In genomic region chr14:76876076-76876475, GRCh38 we compare ENCODE assay signal across 1 cellular context.
TF ChIP-seq lines count a peak whose summit lies in the region.

No MANE protein-coding gene starts in this region.

TF ChIP-seq in K562, 482 proteins besides CTCF, POLR2A, EP300 and RAD21 (continued from another document):
- TF ChIP-seq DEAF1 (CRISPR knock-in tag; IDR thresholded peaks at IDR 0.05) (peak; percentile 91), ZNF764 (CRISPR knock-in tag; IDR thresholded peaks at IDR 0.05; ENCODE audit: low read depth) (no peak), SOX6 (IDR thresholded peaks at IDR 0.05) (no peak), ARID2 (IDR thresholded peaks at IDR 0.05) (peak; percentile 83), TARDBP (IDR thresholded peaks at IDR 0.05) (no peak), SMAD2 (IDR thresholded peaks at IDR 0.05; ENCODE audit: low read depth, low read length) (no peak), ZNF436 (CRISPR knock-in tag; IDR thresholded peaks at IDR 0.05) (no peak), NR2C1 (IDR thresholded peaks at IDR 0.05) (no peak), NR2C1 (tag; IDR thresholded peaks at IDR 0.05) (no peak), GATAD2A (IDR thresholded peaks at IDR 0.05) (no peak), SMC3 (conservative IDR thresholded peaks at IDR 0.05; ENCODE audit: insufficient read depth, low read depth, low read length) (peak; percentile 96), CC2D1A (IDR thresholded peaks at IDR 0.05) (peak; percentile 67; the same call in 1 of the 2 replicates), ZNF24 (IDR thresholded peaks at IDR 0.05) (no peak)
